ENCODE assay signal across 11 cellular contexts in genomic region chr10:93859049-93859655, GRCh38. TPM values are rescaled to one million over a fixed set of nuclear protein-coding genes. Genes with fewer than 3 reads are reported as not detected.
DNase-seq lines count a peak whose midpoint lies in the region; ATAC-seq, FAIRE-seq and TF ChIP-seq lines count a peak whose summit lies in the region.
"Had no signal": no experiment of that assay in that cellular context is flagged by ENCODE, and none has a peak within 500 bp of the region (broad histone marks: within the 10 kb centered on the region; RNA-seq: fewer than 3 reads in every experiment).

No MANE protein-coding gene starts in this region.

- POLR2A ChIA-PET in RWPE1 (lab: Yijun Ruan, JAX; ENCODE audit: low non-redundant PET) = no interaction called here

- peak; percentile 31 for FAIRE-seq in GM18507 (lab: Jason Lieb, UNC)
- FAIRE-seq: endometrium, urothelium cell line had no signal

- CTCF ChIA-PET in RWPE1 (lab: Yijun Ruan, JAX) = interaction anchor here (0.6 to 1.9 kb wide), 14 partner anchors 12 to 354 kb away, joined by 3 to 8 read pairs (median 3); partner anchors contain the start of gene FRA10AC1

- no peak overlapping the region for H3K4me3 ChIP-seq in H7 (ENCODE audit: insufficient read depth, low read depth, low read length)

- no peak overlapping the region for H3K27ac Mint-ChIP-seq in glutamatergic neuron (ENCODE audit: unreplicated experiment)

- H3K27me3 ChIP-seq in H7 (ENCODE audit: control insufficient read depth, insufficient read depth, low read length) = peaks cover 2% of the 10 kb centered on the region; the same call in 1 of the 2 replicates

- DNase-seq in AG20443 (ENCODE audit: low spot score) (peak; percentile 18), GM18507 (ENCODE audit: extremely low spot score, insufficient read length, low read depth) (no peak), RWPE1 (ENCODE audit: low spot score) (peak; percentile 21), glutamatergic neuron (no peak), H7 (no peak), SKM-1 treated with dmso at 0.1 percent for 144 hours (lab: John Stamatoyannopoulos, UW; ENCODE audit: unreplicated experiment) (no peak), HuH-7.5 (ENCODE audit: low spot score) (no peak)

- no peaks in the 10 kb centered on the region for H3K27me3 Mint-ChIP-seq in glutamatergic neuron (ENCODE audit: unreplicated experiment)

- peaks cover 2% of the 10 kb centered on the region for H3K9me3 Mint-ChIP-seq in glutamatergic neuron (ENCODE audit: unreplicated experiment)

- TF ChIP-seq CTCF in RWPE1 (conservative IDR thresholded peaks at IDR 0.05; ENCODE audit: low read depth) (peak; percentile 30; the same call in 1 of the 2 replicates), glutamatergic neuron (IDR thresholded peaks at IDR 0.05; ENCODE audit: partially characterized antibody, unreplicated experiment) (peak; percentile 59)

- H3K36me3 Mint-ChIP-seq in glutamatergic neuron (ENCODE audit: unreplicated experiment) = peaks cover 5% of the 10 kb centered on the region

- ATAC-seq in HG02642 (IDR thresholded peaks at IDR 0.05; ENCODE audit: poor library complexity, unreplicated experiment) = no peak
- ATAC-seq: activated CD4-positive, CD25-positive, alpha-beta regulatory T cell treated with anti-CD3 and anti-CD28 coated beads, Interleukin-2, amount 50 U/mL, for 24 hours had no signal

- H3K27ac ChIP-seq in RWPE1 = no peak overlapping the region

- no peaks in the 10 kb centered on the region for H3K36me3 ChIP-seq in H7 (replicated peaks; ENCODE audit: control insufficient read depth, insufficient read depth, low read length)

- H3K4me1 Mint-ChIP-seq in glutamatergic neuron (ENCODE audit: low read depth, unreplicated experiment) = no peaks in the 10 kb centered on the region

- H3K4me3 Mint-ChIP-seq in glutamatergic neuron (ENCODE audit: unreplicated experiment) = no peak overlapping the region

RNA-seq across cellular contexts. Expression of gene SLC35G1, which starts 34.6 kb away (rescaled TPM):
- total RNA-seq in glutamatergic neuron (ENCODE audit: unreplicated experiment) = 3.0 TPM
- 5.4 and 5.8 TPM in 2 replicates for total RNA-seq in H7 (2014; rRNA removed; shearing (Covaris generic))

Comparison
In these comparisons a context has a peak if more than half of its experiments do, and no peak if none do; other contexts are left out.
1. DNase-seq: peak in AG20443 (single experiment) and RWPE1 (single experiment); none in GM18507 (single experiment), glutamatergic neuron (single experiment), H7 (single experiment), SKM-1 treated with dmso at 0.1 percent for 144 hours (single experiment) and HuH-7.5 (single experiment).